27 cellular contexts compared by ENCODE assay signal in genomic region chr18:70330887-70331286, GRCh38.
"Had no signal": no experiment of that assay in that cellular context is flagged by ENCODE, and none has a peak within 500 bp of the region (broad histone marks: within the 10 kb centered on the region; RNA-seq: fewer than 3 reads in every experiment).

No MANE protein-coding gene starts in this region.

- H3K4me1 ChIP-seq: breast epithelium, parathyroid adenoma, vagina had no signal

- H3K4me3 ChIP-seq: breast epithelium, coronary artery, gastroesophageal sphincter, stomach, suprapubic skin, vagina had no signal

- H3K27me3 Mint-ChIP-seq: activated naive CD8-positive, alpha-beta T cell; activated T-cell treated with anti-CD3 and anti-CD28 coated beads, Interleukin-2, amount 50 U/mL, for 24 hours; central memory CD8-positive, alpha-beta T cell; type B pancreatic cell had no signal

- H3K9me3 ChIP-seq: breast epithelium, suprapubic skin, vagina had no signal

- H3K4me3 Mint-ChIP-seq: activated naive CD8-positive, alpha-beta T cell; activated T-cell treated with anti-CD3 and anti-CD28 coated beads, Interleukin-2, amount 50 U/mL, for 24 hours; activated T-helper 17 cell treated with anti-CD3 and anti-CD28 coated beads, Interleukin-2, amount 50 U/mL, for 72 hours; central memory CD8-positive, alpha-beta T cell; nephron; stimulated activated effector memory CD8-positive, alpha-beta T cell treated with anti-CD3 and anti-CD28 coated beads, Interleukin-12 subunit alpha, Interleukin-12 subunit beta, amount 100 ng/mL, for 72 hours; T-helper 2 cell treated with Interferon-gamma antibody and Interleukin-4, amounts not matched to agents 5 μg/mL and 100 μg/mL, for 36 hours; type B pancreatic cell had no signal

- H3K27ac ChIP-seq: breast epithelium, coronary artery, gastroesophageal sphincter, parathyroid adenoma, stomach, vagina, WERI-Rb-1 had no signal

- H2AFZ ChIP-seq: parathyroid adenoma had no signal

- H3K9me3 Mint-ChIP-seq: activated T-helper 17 cell treated with anti-CD3 and anti-CD28 coated beads, Interleukin-2, amount 50 U/mL, for 72 hours; central memory CD8-positive, alpha-beta T cell; stimulated activated effector memory CD8-positive, alpha-beta T cell treated with anti-CD3 and anti-CD28 coated beads, Interleukin-12 subunit alpha, Interleukin-12 subunit beta, amount 100 ng/mL, for 72 hours; T-helper 2 cell treated with Interferon-gamma antibody and Interleukin-4, amounts not matched to agents 5 μg/mL and 100 μg/mL, for 36 hours; type B pancreatic cell had no signal

- DNase-seq: activated CD4-positive, alpha-beta T cell treated with anti-CD3 and anti-CD28 coated beads for 1 hour; activated CD4-positive, alpha-beta T cell treated with anti-CD3 and anti-CD28 coated beads, Interleukin-2, amount 50 U/mL, for 1 hour; activated CD8-positive, alpha-beta memory T cell treated with anti-CD3 and anti-CD28 coated beads, Interleukin-2, amount 50 U/mL, for 4 hours; activated naive CD4-positive, alpha-beta T cell; activated T-cell treated with anti-CD3 and anti-CD28 coated beads, Interleukin-2, amount 50 U/mL, for 24 hours; head of caudate nucleus; islet precursor cell; left cardiac atrium; nucleus accumbens; small intestine; stimulated activated CD4-positive, alpha-beta T cell treated with anti-CD3 and anti-CD28 coated beads, Interleukin-2, amount 100 ng/mL, for 24 hours; stomach; WERI-Rb-1 had no signal

- H3K27me3 ChIP-seq: breast epithelium, gastroesophageal sphincter, stomach, suprapubic skin, vagina had no signal

- H3K27ac Mint-ChIP-seq: activated naive CD8-positive, alpha-beta T cell; activated T-cell treated with anti-CD3 and anti-CD28 coated beads, Interleukin-2, amount 50 U/mL, for 24 hours; activated T-helper 17 cell treated with anti-CD3 and anti-CD28 coated beads, Interleukin-2, amount 50 U/mL, for 72 hours; stimulated activated effector memory CD8-positive, alpha-beta T cell treated with anti-CD3 and anti-CD28 coated beads, Interleukin-12 subunit alpha, Interleukin-12 subunit beta, amount 100 ng/mL, for 72 hours; T-helper 2 cell treated with Interferon-gamma antibody and Interleukin-4, amounts not matched to agents 5 μg/mL and 100 μg/mL, for 36 hours; type B pancreatic cell had no signal

- H3K36me3 ChIP-seq: breast epithelium, WERI-Rb-1 had no signal

- ATAC-seq: activated T-helper 17 cell treated with anti-CD3 and anti-CD28 coated beads, Interleukin-2, amount 50 U/mL, for 72 hours; gastroesophageal sphincter; left cardiac atrium; sciatic nerve; stimulated activated effector memory CD8-positive, alpha-beta T cell treated with anti-CD3 and anti-CD28 coated beads, Interleukin-12 subunit alpha, Interleukin-12 subunit beta, amount 100 ng/mL, for 72 hours had no signal

- H3K4me1 Mint-ChIP-seq: activated T-helper 17 cell treated with anti-CD3 and anti-CD28 coated beads, Interleukin-2, amount 50 U/mL, for 72 hours; nephron; stimulated activated effector memory CD8-positive, alpha-beta T cell treated with anti-CD3 and anti-CD28 coated beads, Interleukin-12 subunit alpha, Interleukin-12 subunit beta, amount 100 ng/mL, for 72 hours had no signal

- H3K36me3 Mint-ChIP-seq: activated naive CD8-positive, alpha-beta T cell; stimulated activated effector memory CD8-positive, alpha-beta T cell treated with anti-CD3 and anti-CD28 coated beads, Interleukin-12 subunit alpha, Interleukin-12 subunit beta, amount 100 ng/mL, for 72 hours had no signal
